9 cellular contexts compared by ENCODE assay signal in the genomic region with DNA sequence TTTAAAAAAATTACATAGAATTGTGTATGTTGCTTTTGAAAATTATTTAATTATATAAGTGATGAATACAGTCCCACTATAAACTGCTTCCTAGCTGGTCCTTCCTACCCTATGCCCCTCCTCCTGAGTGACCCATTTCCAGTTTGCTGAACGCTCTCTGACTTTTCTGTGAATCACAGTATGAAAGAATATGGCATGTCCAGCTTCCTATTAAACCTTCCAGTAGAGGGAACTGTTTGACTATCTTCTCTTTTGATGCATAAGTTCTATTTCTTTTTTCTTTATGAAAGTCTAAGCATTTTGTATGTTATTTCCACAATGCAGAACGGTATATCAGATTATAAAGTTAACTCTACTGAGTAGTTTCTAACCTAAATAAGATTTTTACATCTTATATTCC. TPM values are rescaled to one million over a fixed set of nuclear protein-coding genes. Genes with fewer than 3 reads are reported as not detected.
DNase-seq lines count a peak whose midpoint lies in the region; ATAC-seq and TF ChIP-seq lines count a peak whose summit lies in the region.
"Had no signal": no experiment of that assay in that cellular context is flagged by ENCODE, and none has a peak within 500 bp of the region (broad histone marks: within the 10 kb centered on the region; RNA-seq: fewer than 3 reads in every experiment).

No MANE protein-coding gene starts in this region.

- H3K27ac ChIP-seq in RWPE1: no peak overlapping the region

- CTCF ChIA-PET in RWPE1 (lab: Yijun Ruan, JAX): interaction anchor here (0.6 to 1.6 kb wide), 14 partner anchors 9 to 485 kb away, joined by 3 to 7 read pairs (median 3); no protein-coding TSS in a partner anchor

- TF ChIP-seq CTCF in RWPE1 (conservative IDR thresholded peaks at IDR 0.05; ENCODE audit: low read depth): peak; percentile 66
- TF ChIP-seq CTCF in omental fat pad (IDR thresholded peaks at IDR 0.05): no peak

- ATAC-seq in esophagus mucosa: peak; percentile 45
- peak; percentile 85 for ATAC-seq in omental fat pad (ENCODE audit: low FRiP score)
- ATAC-seq in GM18907 (IDR thresholded peaks at IDR 0.05; ENCODE audit: unreplicated experiment): no peak
- ATAC-seq in HG02870 (IDR thresholded peaks at IDR 0.05; ENCODE audit: unreplicated experiment): no peak

- peak; percentile 69 for DNase-seq in DMS 273 (lab: John Stamatoyannopoulos, UW; ENCODE audit: unreplicated experiment)
- DNase-seq in HuH-7.5 (ENCODE audit: low spot score): peak; percentile 59
- peak; percentile 67 for DNase-seq in RWPE1 (ENCODE audit: low spot score)
- DNase-seq in omental fat pad (ENCODE audit: low spot score): no peak
- DNase-seq in activated CD4-positive, alpha-beta T cell treated with anti-CD3 and anti-CD28 coated beads for 4 hours: no peak
- DNase-seq: T-cell had no signal

- POLR2A ChIA-PET in RWPE1 (lab: Yijun Ruan, JAX; ENCODE audit: low non-redundant PET): no interaction called here

RNA-seq across cellular contexts. Expression of gene PSMG2, which starts 41.3 kb away (rescaled TPM):
- total RNA-seq in esophagus mucosa: 61.4 TPM
- 10 to 100 TPM; 62.8 to 88.0 (median 69.3) TPM for total RNA-seq in omental fat pad

RNA-seq across cellular contexts. Expression of gene CEP76, which starts 41.6 kb away (rescaled TPM):
- 6.1 TPM for total RNA-seq in esophagus mucosa
- total RNA-seq in omental fat pad: 10 to 100 TPM in 1 of 4 donors, 1 to 10 TPM in 3; 8.2 to 10.9 (median 9.5) TPM

Comparison
In these comparisons a context has a peak if more than half of its experiments do, and no peak if none do; other contexts are left out.
1. DNase-seq: peak in DMS 273 (single experiment), HuH-7.5 (single experiment) and RWPE1 (single experiment); none in omental fat pad (single experiment) and activated CD4-positive, alpha-beta T cell treated with anti-CD3 and anti-CD28 coated beads for 4 hours (0 of 2).
2. ATAC-seq: peak in esophagus mucosa (single experiment) and omental fat pad (single experiment); none in GM18907 (single experiment) and HG02870 (single experiment).